8 cellular contexts compared by ENCODE assay signal in the genomic region with DNA sequence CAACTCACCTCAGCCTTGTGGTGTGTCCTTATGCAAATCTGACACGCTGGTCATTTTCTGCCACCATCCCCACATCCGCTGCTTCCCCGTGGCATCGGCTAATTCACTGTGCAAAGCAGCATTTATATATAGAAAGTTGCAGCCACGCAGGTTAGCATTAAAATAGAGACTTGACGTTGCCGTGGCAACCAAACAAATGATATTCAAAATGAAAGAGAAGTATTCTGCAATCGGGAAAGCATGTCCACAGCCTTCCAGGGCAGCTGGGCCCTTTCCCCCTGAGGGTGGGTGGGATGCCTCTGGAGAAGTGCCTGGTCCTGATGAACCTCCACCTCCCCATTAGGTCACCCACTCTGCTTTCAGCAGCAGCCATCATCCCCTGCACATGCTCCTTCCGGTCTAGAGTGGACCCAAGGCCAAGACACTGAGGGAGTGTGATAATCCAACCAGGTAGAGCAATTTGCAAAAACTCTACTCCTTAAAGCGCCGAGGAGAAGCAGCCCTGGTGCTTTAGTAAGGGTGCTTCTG.
A peak's percentile ranks its signal among the peaks of the same experiment; 100 is the strongest.
DNase-seq lines count a peak whose midpoint lies in the region; ATAC-seq, FAIRE-seq and TF ChIP-seq lines count a peak whose summit lies in the region.

No MANE protein-coding gene starts in this region.

- peaks cover 5% of the 10 kb centered on the region for H3K9me3 Mint-ChIP-seq in stimulated activated memory B cell treated with anti-CD40 and anti-IgM and Interleukin-4, amounts not matched to agents 10 μg/mL and 1 μg/mL and 100 μg/mL, for 72 hours

- FAIRE-seq in K562 (lab: Jason Lieb, UNC) = no peak

- BruUV-seq in K562 (replicated peaks; lab: Mats Ljungman, UMichigan) = no TSS peak

- TF ChIP-seq POLR2A in K562 (conservative IDR thresholded peaks at IDR 0.05) = no peak

- in situ Hi-C loops in K562 (cut with MboI) = no loop called here

- no peak overlapping the region for H2AFZ ChIP-seq in K562 (ENCODE audit: low read depth, low read length)
- no peak overlapping the region for H2AFZ ChIP-seq in SK-N-SH (ENCODE audit: low read depth)

- WGBS in K562 (ENCODE audit: insufficient coverage, low coverage, missing lambda C conversion rate) = 2% methylated on average over 11 of the region's 11 CpGs
- WGBS in SK-N-SH (ENCODE audit: low lambda C conversion rate) = 23% methylated on average over 9 of the region's 11 CpGs

- H3K9ac ChIP-seq in K562 (ENCODE audit: insufficient read depth in 1 of 2, low read depth in 2 of 2, low read length in 2 of 2) (no peak overlapping the region), SK-N-SH (no peak overlapping the region)

- H3K4me3 Mint-ChIP-seq in stimulated activated memory B cell treated with anti-CD40 and anti-IgM and Interleukin-4, amounts not matched to agents 10 μg/mL and 1 μg/mL and 100 μg/mL, for 72 hours = no peak overlapping the region

- CTCF ChIA-PET in K562 (lab: Yijun Ruan, JAX; ENCODE audit: low intra/inter-chr PET ratio) (no interaction called here), SK-N-SH (lab: Yijun Ruan, JAX) (no interaction called here), HEK293T (lab: Yijun Ruan, JAX) (no interaction called here)

- H3K9me2 ChIP-seq in SK-N-SH = no peaks in the 10 kb centered on the region

- TF ChIP-seq CTCF in K562 (IDR thresholded peaks at IDR 0.05 in 2 of 3, conservative IDR thresholded peaks at IDR 0.05 in 1 of 3; ENCODE audit: insufficient read depth in 2 of 3, low read depth in 1 of 3, low read length in 3 of 3) (no peak), SK-N-SH (IDR thresholded peaks at IDR 0.05) (no peak)

- H3K27me3 ChIP-seq in K562 (ENCODE audit: control insufficient read depth in 2 of 2, insufficient read depth in 2 of 2, low read length in 2 of 2) (peaks cover 0 to 12% of the 10 kb centered on the region in 2 experiments; a peak in 1 of 5 replicates), SK-N-SH (ENCODE audit: insufficient read depth) (no peaks in the 10 kb centered on the region)

- POLR2A ChIA-PET in K562 (lab: Yijun Ruan, JAX) = no interaction called here
- POLR2A ChIA-PET in SK-N-SH (lab: Yijun Ruan, JAX) = no interaction called here
- POLR2A ChIA-PET in HEK293T (lab: Yijun Ruan, JAX) = no interaction called here

- peak; percentile 87 for ATAC-seq in GM19351 (IDR thresholded peaks at IDR 0.05; ENCODE audit: unreplicated experiment)
- peak; percentile 76 for ATAC-seq in HG03025 (IDR thresholded peaks at IDR 0.05; ENCODE audit: low FRiP score, unreplicated experiment)
- ATAC-seq in K562 = no peak
- peak; percentile 78 for ATAC-seq in stimulated activated memory B cell treated with anti-CD40 and anti-IgM and Interleukin-4, amounts not matched to agents 10 μg/mL and 1 μg/mL and 100 μg/mL, for 72 hours

- no peak for TF ChIP-seq RAD21 in K562 (CRISPR knock-in tag; conservative IDR thresholded peaks at IDR 0.05 in 1 of 2, IDR thresholded peaks at IDR 0.05 in 1 of 2)
- no peak for TF ChIP-seq RAD21 in SK-N-SH (IDR thresholded peaks at IDR 0.05; ENCODE audit: low read length)

- H3K79me2 ChIP-seq in K562 (ENCODE audit: control insufficient read depth, insufficient read depth, low read length) (no peaks in the 10 kb centered on the region), SK-N-SH (ENCODE audit: insufficient read depth) (no peaks in the 10 kb centered on the region)

- H3K4me1 ChIP-seq in K562 (replicated peaks in 1 of 2; ENCODE audit: control insufficient read depth in 2 of 2, insufficient read depth in 2 of 2, low read length in 2 of 2) (no peaks in the 10 kb centered on the region), SK-N-SH (ENCODE audit: control insufficient read depth in 1 of 2, insufficient read depth in 2 of 2, low read depth in 1 of 2, low read length in 1 of 2) (peaks cover 0 to 14% of the 10 kb centered on the region in 2 experiments; a peak in 1 of 4 replicates)

- H3K36me3 ChIP-seq in K562 (ENCODE audit: control insufficient read depth, insufficient read depth, low read length) (no peaks in the 10 kb centered on the region), SK-N-SH (replicated peaks in 1 of 2; ENCODE audit: control insufficient read depth in 1 of 2, insufficient read depth in 2 of 2, low read length in 1 of 2) (no peaks in the 10 kb centered on the region)

- H3K27ac ChIP-seq in K562 (ENCODE audit: extremely low read depth, low read depth, low read length) = no peak overlapping the region
- no peak overlapping the region for H3K27ac ChIP-seq in SK-N-SH (ENCODE audit: low read depth in 2 of 2, low read length in 1 of 2)

- TF ChIP-seq EP300 in K562 (IDR thresholded peaks at IDR 0.05; ENCODE audit: low read length) (no peak), SK-N-SH (IDR thresholded peaks at IDR 0.05; ENCODE audit: borderline replicate concordance in 1 of 2, low read depth in 1 of 2, low read length in 1 of 2) (no peak)

- H4K20me1 ChIP-seq in K562 (replicated peaks; ENCODE audit: control insufficient read depth, insufficient read depth, low read length) (no peaks in the 10 kb centered on the region), SK-N-SH (ENCODE audit: insufficient read depth) (no peaks in the 10 kb centered on the region)

- H3K4me1 Mint-ChIP-seq in stimulated activated memory B cell treated with anti-CD40 and anti-IgM and Interleukin-4, amounts not matched to agents 10 μg/mL and 1 μg/mL and 100 μg/mL, for 72 hours = peaks cover 39% of the 10 kb centered on the region

- DNase-seq in K562 (ENCODE audit: extremely low read depth in 1 of 4, low spot score in 3 of 4) = no peak
- no peak for DNase-seq in activated CD4-positive, alpha-beta T cell treated with anti-CD3 and anti-CD28 coated beads for 1 hour
- no peak for DNase-seq in SK-N-SH
- no peak for DNase-seq in NCI-H82 (lab: John Stamatoyannopoulos, UW)
- no peak for DNase-seq in HEK293T (ENCODE audit: extremely low spot score)

- H3K9me3 ChIP-seq in K562 (replicated peaks; ENCODE audit: control insufficient read depth, insufficient read depth, low read depth, low read length) = no peaks in the 10 kb centered on the region
- no peaks in the 10 kb centered on the region for H3K9me3 ChIP-seq in SK-N-SH

- H3K27ac Mint-ChIP-seq in stimulated activated memory B cell treated with anti-CD40 and anti-IgM and Interleukin-4, amounts not matched to agents 10 μg/mL and 1 μg/mL and 100 μg/mL, for 72 hours = no peak overlapping the region

- no peaks in the 10 kb centered on the region for H3K9me1 ChIP-seq in K562 (ENCODE audit: control insufficient read depth, insufficient read depth, low read length)

- H3K36me3 Mint-ChIP-seq in stimulated activated memory B cell treated with anti-CD40 and anti-IgM and Interleukin-4, amounts not matched to agents 10 μg/mL and 1 μg/mL and 100 μg/mL, for 72 hours = no peaks in the 10 kb centered on the region

- H3F3A ChIP-seq in SK-N-SH (replicated peaks; ENCODE audit: insufficient read depth) = no peaks in the 10 kb centered on the region

- intact Hi-C loops in K562 (cut with micrococcal nuclease) = no loop called here

- H3K4me3 ChIP-seq in K562 = no peak overlapping the region
- H3K4me3 ChIP-seq in SK-N-SH (ENCODE audit: low read depth in 2 of 2, low read length in 1 of 2) = no peak overlapping the region

- H3K27me3 Mint-ChIP-seq in stimulated activated memory B cell treated with anti-CD40 and anti-IgM and Interleukin-4, amounts not matched to agents 10 μg/mL and 1 μg/mL and 100 μg/mL, for 72 hours = no peaks in the 10 kb centered on the region

- H3K4me2 ChIP-seq in K562 (ENCODE audit: insufficient read depth, low read length) = no peak overlapping the region
- H3K4me2 ChIP-seq in SK-N-SH = no peak overlapping the region

TF ChIP-seq in K562, 482 proteins besides CTCF, POLR2A, EP300 and RAD21:
- TF ChIP-seq CBFA2T3 (IDR thresholded peaks at IDR 0.05) (no peak), NCOA1 (IDR thresholded peaks at IDR 0.05; ENCODE audit: low read depth) (no peak), ZNF57 (CRISPR knock-in tag; IDR thresholded peaks at IDR 0.05) (no peak), RFX1 (IDR thresholded peaks at IDR 0.05) (peak; percentile 27; the same call in 1 of the 2 replicates), CAMTA2 (CRISPR knock-in tag; conservative IDR thresholded peaks at IDR 0.05) (no peak)

TF ChIP-seq in SK-N-SH, 30 proteins besides CTCF, POLR2A, EP300 and RAD21 (continues in another document):
- no peak for TF ChIP-seq POLR2AphosphoS5 (IDR thresholded peaks at IDR 0.05; ENCODE audit: low read depth, low read length)
- TF ChIP-seq, protein P1, sequence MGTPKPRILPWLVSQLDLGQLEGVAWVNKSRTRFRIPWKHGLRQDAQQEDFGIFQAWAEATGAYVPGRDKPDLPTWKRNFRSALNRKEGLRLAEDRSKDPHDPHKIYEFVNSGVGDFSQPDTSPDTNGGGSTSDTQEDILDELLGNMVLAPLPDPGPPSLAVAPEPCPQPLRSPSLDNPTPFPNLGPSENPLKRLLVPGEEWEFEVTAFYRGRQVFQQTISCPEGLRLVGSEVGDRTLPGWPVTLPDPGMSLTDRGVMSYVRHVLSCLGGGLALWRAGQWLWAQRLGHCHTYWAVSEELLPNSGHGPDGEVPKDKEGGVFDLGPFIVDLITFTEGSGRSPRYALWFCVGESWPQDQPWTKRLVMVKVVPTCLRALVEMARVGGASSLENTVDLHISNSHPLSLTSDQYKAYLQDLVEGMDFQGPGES (IDR thresholded peaks at IDR 0.05; ENCODE audit: low read depth, low read length) = no peak
- TF ChIP-seq MEF2A (IDR thresholded peaks at IDR 0.05; ENCODE audit: borderline replicate concordance, low read depth) = no peak
- no peak for TF ChIP-seq NRF1 (IDR thresholded peaks at IDR 0.05; ENCODE audit: low read depth, low read length)
- no peak for TF ChIP-seq NFIC (IDR thresholded peaks at IDR 0.05; ENCODE audit: borderline replicate concordance)
- TF ChIP-seq SMC3 (IDR thresholded peaks at IDR 0.05; ENCODE audit: low read depth, low read length) = no peak
- TF ChIP-seq TAF1 (IDR thresholded peaks at IDR 0.05; ENCODE audit: borderline replicate concordance, low read depth, low read length) = no peak

TF ChIP-seq in HEK293T, 16 proteins besides CTCF, POLR2A, EP300 and RAD21 (continues in another document):
- TF ChIP-seq FOXA1 (IDR thresholded peaks at IDR 0.05) (no peak), BHLHE40 (IDR thresholded peaks at IDR 0.05; ENCODE audit: borderline replicate concordance) (no peak), SUZ12 (IDR thresholded peaks at IDR 0.05) (no peak), LEF1 (IDR thresholded peaks at IDR 0.05; ENCODE audit: borderline replicate concordance) (no peak), CTBP1 (IDR thresholded peaks at IDR 0.05; ENCODE audit: borderline replicate concordance) (no peak), ARNT (IDR thresholded peaks at IDR 0.05) (no peak), ELF4 (IDR thresholded peaks at IDR 0.05) (no peak), FOXM1 (IDR thresholded peaks at IDR 0.05; ENCODE audit: borderline replicate concordance) (no peak)
- TF ChIP-seq, protein P2, sequence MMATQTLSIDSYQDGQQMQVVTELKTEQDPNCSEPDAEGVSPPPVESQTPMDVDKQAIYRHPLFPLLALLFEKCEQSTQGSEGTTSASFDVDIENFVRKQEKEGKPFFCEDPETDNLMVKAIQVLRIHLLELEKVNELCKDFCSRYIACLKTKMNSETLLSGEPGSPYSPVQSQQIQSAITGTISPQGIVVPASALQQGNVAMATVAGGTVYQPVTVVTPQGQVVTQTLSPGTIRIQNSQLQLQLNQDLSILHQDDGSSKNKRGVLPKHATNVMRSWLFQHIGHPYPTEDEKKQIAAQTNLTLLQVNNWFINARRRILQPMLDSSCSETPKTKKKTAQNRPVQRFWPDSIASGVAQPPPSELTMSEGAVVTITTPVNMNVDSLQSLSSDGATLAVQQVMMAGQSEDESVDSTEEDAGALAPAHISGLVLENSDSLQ (IDR thresholded peaks at IDR 0.05) = no peak
